In genomic region chr2:9813312-9814128, GRCh38 we compare ENCODE assay signal across 8 cellular contexts. TPM values are rescaled to one million over a fixed set of nuclear protein-coding genes. Genes with fewer than 3 reads are reported as not detected.
DNase-seq lines count a peak whose midpoint lies in the region; ATAC-seq and TF ChIP-seq lines count a peak whose summit lies in the region.

No MANE protein-coding gene starts in this region.

- H3K4me1 Mint-ChIP-seq in endodermal cell: no peaks in the 10 kb centered on the region

- no peak overlapping the region for H3K27ac Mint-ChIP-seq in endodermal cell

- ATAC-seq in HG02938 (IDR thresholded peaks at IDR 0.05; ENCODE audit: unreplicated experiment) (peak; percentile 56), GM21381 (IDR thresholded peaks at IDR 0.05; ENCODE audit: unreplicated experiment) (no peak)

- TF ChIP-seq CTCF in endodermal cell (conservative IDR thresholded peaks at IDR 0.05): peak; percentile 97

- no peaks in the 10 kb centered on the region for H3K4me1 ChIP-seq in endodermal cell (ENCODE audit: control insufficient read depth, insufficient read depth, low read length)
- peaks cover 0 to 11% of the 10 kb centered on the region in 2 donors for H3K4me1 ChIP-seq in muscle layer of duodenum (ENCODE audit: control insufficient read depth in 1 of 2, insufficient read depth in 2 of 2, low read length in 2 of 2)

- no peaks in the 10 kb centered on the region for H3K9me3 ChIP-seq in endodermal cell (ENCODE audit: control insufficient read depth, low read length)
- H3K9me3 ChIP-seq in muscle layer of duodenum (ENCODE audit: control insufficient read depth in 1 of 2, low read length in 2 of 2): no peaks in the 10 kb centered on the region

- no peaks in the 10 kb centered on the region for H3K36me3 Mint-ChIP-seq in endodermal cell (ENCODE audit: low read depth)

- no peak overlapping the region for H3K4me3 Mint-ChIP-seq in endodermal cell

- DNase-seq in DMS53 treated with DMSO at 0.1 percent for 48 hours (lab: John Stamatoyannopoulos, UW; ENCODE audit: unreplicated experiment) (peak; percentile 15), NOMO-1 (lab: John Stamatoyannopoulos, UW; ENCODE audit: unreplicated experiment in 2 of 2) (peak; percentile 46 to 57), endodermal cell (peak; percentile 95)
- DNase-seq in activated CD8-positive, alpha-beta memory T cell treated with anti-CD3 and anti-CD28 coated beads for 48 hours (ENCODE audit: low read depth in 2 of 3, low spot score in 2 of 3): peak; percentile 29 to 65 (median 65)
- DNase-seq in stimulated activated CD8-positive, alpha-beta memory T cell treated with anti-CD3 and anti-CD28 coated beads, Interleukin-7, amount 100 ng/mL, for 24 hours (ENCODE audit: low read depth): peak; percentile 51

- H3K4me3 ChIP-seq in endodermal cell (ENCODE audit: low read length) (no peak overlapping the region), muscle layer of duodenum (ENCODE audit: low read depth in 1 of 2, low read length in 2 of 2) (peak overlapping the region; percentile 7 to 35)

- no peak overlapping the region for H3K9ac ChIP-seq in endodermal cell (ENCODE audit: extremely low read depth, low read length, poor library complexity, severe bottlenecking)

- no peaks in the 10 kb centered on the region for H3K27me3 ChIP-seq in endodermal cell (ENCODE audit: control insufficient read depth, insufficient read depth, low read length, poor library complexity, severe bottlenecking)
- no peaks in the 10 kb centered on the region for H3K27me3 ChIP-seq in muscle layer of duodenum (ENCODE audit: low read depth, low read length)

- WGBS in endodermal cell (ENCODE audit: insufficient coverage in 1 of 2, insufficient read length in 1 of 2), 2 experiments: 36 to 43% methylated on average over 15 to 24 of the region's 24 CpGs

- H3K9me3 Mint-ChIP-seq in endodermal cell: no peaks in the 10 kb centered on the region

- peaks cover 8% of the 10 kb centered on the region for H3K27me3 Mint-ChIP-seq in endodermal cell (ENCODE audit: insufficient read depth)

- no peaks in the 10 kb centered on the region for H3K36me3 ChIP-seq in endodermal cell (ENCODE audit: control insufficient read depth, insufficient read depth, low read length)
- no peaks in the 10 kb centered on the region for H3K36me3 ChIP-seq in muscle layer of duodenum (ENCODE audit: control insufficient read depth in 1 of 2, insufficient read depth in 2 of 2, low read length in 2 of 2)

- H3K27ac ChIP-seq in endodermal cell (ENCODE audit: low read depth, low read length) (no peak overlapping the region), muscle layer of duodenum (ENCODE audit: low read length) (no peak overlapping the region)

RNA-seq across cellular contexts. Expression of gene TAF1B, which starts 29.8 kb away (rescaled TPM):
- total RNA-seq in endodermal cell: 10 to 100 TPM; 36.2 to 41.9 TPM
- 33.5 TPM for polyA plus RNA-seq in endodermal cell (2013, experiment 1 of 2)
- polyA plus RNA-seq in endodermal cell (2013, experiment 2 of 2): 35.1 TPM

Comparison
In these comparisons a context has a peak if more than half of its experiments do, and no peak if none do; other contexts are left out.
1. DNase-seq: peak in every context shown above with its lines; median percentile 95 in endodermal cell; 65 in activated CD8-positive, alpha-beta memory T cell treated with anti-CD3 and anti-CD28 coated beads for 48 hours; 52 in NOMO-1; 51 in stimulated activated CD8-positive, alpha-beta memory T cell treated with anti-CD3 and anti-CD28 coated beads, Interleukin-7, amount 100 ng/mL, for 24 hours; 15 in DMS53 treated with DMSO at 0.1 percent for 48 hours.